In the genomic region with DNA sequence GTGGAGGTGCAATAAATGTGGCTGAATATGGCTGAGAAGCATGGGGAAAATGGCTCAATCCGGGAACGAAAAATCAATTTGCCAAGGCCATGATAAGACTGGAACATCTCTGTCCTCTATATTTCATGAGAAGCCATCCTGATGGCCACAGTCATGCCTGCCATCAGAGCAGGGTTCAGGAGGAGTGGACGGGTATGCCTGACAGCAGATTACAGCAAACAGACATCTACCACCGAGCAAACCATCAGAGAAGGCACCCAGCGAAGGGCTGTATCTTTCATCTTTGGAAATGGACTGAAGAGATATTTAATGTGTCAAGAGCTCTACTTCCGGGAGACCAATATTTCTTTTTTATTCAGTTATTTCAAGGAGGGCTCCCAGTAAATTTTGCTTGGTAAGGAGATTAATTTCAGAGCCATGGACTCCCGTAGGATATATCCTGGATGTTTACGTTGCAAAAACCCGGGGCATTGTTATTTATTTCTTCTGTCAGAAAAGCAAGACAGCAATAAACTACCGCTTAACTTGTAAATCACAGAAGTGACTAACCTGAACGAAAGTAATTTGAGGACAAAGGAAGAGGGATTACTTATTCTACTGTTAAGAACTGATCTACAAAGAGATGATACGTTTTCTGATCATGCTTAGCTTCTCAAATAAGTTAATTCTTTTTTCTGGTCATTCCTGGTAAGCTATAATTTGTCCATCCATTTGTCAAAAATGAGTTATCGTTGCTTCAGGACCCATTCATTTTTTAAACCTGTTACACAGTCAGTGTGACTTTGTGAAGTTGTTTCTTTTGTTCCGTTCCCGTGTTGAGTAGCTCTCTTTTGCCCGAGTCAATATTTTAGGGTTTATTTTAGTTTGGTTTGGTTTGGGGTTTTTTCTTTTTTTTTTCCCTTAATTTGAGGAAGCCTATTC, we compare ENCODE assay signal across 1 cellular context.
TF ChIP-seq lines count a peak whose summit lies in the region.

No MANE protein-coding gene starts in this region.

TF ChIP-seq in HEK293, 187 proteins besides CTCF, POLR2A, EP300 and RAD21 (continued from another document and continues in another):
- TF ChIP-seq ZNF660 (tag by site-specific recombination; IDR thresholded peaks at IDR 0.05) = no peak
- no peak for TF ChIP-seq ZIC2 (tag by site-specific recombination; IDR thresholded peaks at IDR 0.05)
- TF ChIP-seq, protein P1, sequence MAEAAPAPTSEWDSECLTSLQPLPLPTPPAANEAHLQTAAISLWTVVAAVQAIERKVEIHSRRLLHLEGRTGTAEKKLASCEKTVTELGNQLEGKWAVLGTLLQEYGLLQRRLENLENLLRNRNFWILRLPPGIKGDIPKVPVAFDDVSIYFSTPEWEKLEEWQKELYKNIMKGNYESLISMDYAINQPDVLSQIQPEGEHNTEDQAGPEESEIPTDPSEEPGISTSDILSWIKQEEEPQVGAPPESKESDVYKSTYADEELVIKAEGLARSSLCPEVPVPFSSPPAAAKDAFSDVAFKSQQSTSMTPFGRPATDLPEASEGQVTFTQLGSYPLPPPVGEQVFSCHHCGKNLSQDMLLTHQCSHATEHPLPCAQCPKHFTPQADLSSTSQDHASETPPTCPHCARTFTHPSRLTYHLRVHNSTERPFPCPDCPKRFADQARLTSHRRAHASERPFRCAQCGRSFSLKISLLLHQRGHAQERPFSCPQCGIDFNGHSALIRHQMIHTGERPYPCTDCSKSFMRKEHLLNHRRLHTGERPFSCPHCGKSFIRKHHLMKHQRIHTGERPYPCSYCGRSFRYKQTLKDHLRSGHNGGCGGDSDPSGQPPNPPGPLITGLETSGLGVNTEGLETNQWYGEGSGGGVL (tag by site-specific recombination; IDR thresholded peaks at IDR 0.05) = no peak
- TF ChIP-seq, protein P2, sequence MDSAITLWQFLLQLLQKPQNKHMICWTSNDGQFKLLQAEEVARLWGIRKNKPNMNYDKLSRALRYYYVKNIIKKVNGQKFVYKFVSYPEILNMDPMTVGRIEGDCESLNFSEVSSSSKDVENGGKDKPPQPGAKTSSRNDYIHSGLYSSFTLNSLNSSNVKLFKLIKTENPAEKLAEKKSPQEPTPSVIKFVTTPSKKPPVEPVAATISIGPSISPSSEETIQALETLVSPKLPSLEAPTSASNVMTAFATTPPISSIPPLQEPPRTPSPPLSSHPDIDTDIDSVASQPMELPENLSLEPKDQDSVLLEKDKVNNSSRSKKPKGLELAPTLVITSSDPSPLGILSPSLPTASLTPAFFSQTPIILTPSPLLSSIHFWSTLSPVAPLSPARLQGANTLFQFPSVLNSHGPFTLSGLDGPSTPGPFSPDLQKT (IDR thresholded peaks at IDR 0.05; ENCODE audit: borderline replicate concordance, low read depth, low read length) = no peak
- no peak for TF ChIP-seq ZNF623 (tag by site-specific recombination; IDR thresholded peaks at IDR 0.05)
- TF ChIP-seq, protein P3, sequence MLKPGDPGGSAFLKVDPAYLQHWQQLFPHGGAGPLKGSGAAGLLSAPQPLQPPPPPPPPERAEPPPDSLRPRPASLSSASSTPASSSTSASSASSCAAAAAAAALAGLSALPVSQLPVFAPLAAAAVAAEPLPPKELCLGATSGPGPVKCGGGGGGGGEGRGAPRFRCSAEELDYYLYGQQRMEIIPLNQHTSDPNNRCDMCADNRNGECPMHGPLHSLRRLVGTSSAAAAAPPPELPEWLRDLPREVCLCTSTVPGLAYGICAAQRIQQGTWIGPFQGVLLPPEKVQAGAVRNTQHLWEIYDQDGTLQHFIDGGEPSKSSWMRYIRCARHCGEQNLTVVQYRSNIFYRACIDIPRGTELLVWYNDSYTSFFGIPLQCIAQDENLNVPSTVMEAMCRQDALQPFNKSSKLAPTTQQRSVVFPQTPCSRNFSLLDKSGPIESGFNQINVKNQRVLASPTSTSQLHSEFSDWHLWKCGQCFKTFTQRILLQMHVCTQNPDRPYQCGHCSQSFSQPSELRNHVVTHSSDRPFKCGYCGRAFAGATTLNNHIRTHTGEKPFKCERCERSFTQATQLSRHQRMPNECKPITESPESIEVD (tag by site-specific recombination; IDR thresholded peaks at IDR 0.05) = peak; percentile 88
- TF ChIP-seq ZNF132 (tag by site-specific recombination; IDR thresholded peaks at IDR 0.05; ENCODE audit: borderline replicate concordance) = no peak
- TF ChIP-seq ZNF133 (tag by site-specific recombination; IDR thresholded peaks at IDR 0.05) = no peak
- TF ChIP-seq ZNF555 (tag by site-specific recombination; conservative IDR thresholded peaks at IDR 0.05) = no peak
- TF ChIP-seq ZNF391 (tag by site-specific recombination; IDR thresholded peaks at IDR 0.05; ENCODE audit: borderline replicate concordance, low read depth) = no peak
- no peak for TF ChIP-seq ZNF501 (tag by site-specific recombination; IDR thresholded peaks at IDR 0.05)
- TF ChIP-seq ZNF621 (tag by site-specific recombination; IDR thresholded peaks at IDR 0.05) = no peak
- TF ChIP-seq, protein P4, sequence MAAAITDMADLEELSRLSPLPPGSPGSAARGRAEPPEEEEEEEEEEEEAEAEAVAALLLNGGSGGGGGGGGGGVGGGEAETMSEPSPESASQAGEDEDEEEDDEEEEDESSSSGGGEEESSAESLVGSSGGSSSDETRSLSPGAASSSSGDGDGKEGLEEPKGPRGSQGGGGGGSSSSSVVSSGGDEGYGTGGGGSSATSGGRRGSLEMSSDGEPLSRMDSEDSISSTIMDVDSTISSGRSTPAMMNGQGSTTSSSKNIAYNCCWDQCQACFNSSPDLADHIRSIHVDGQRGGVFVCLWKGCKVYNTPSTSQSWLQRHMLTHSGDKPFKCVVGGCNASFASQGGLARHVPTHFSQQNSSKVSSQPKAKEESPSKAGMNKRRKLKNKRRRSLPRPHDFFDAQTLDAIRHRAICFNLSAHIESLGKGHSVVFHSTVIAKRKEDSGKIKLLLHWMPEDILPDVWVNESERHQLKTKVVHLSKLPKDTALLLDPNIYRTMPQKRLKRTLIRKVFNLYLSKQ (tag by site-specific recombination; IDR thresholded peaks at IDR 0.05; ENCODE audit: borderline replicate concordance) = no peak
- TF ChIP-seq SALL2 (tag by site-specific recombination; IDR thresholded peaks at IDR 0.05; ENCODE audit: borderline replicate concordance) = no peak
- no peak for TF ChIP-seq SETDB1 (IDR thresholded peaks at IDR 0.05; ENCODE audit: insufficient read length, low read length)
- TF ChIP-seq, protein P5, sequence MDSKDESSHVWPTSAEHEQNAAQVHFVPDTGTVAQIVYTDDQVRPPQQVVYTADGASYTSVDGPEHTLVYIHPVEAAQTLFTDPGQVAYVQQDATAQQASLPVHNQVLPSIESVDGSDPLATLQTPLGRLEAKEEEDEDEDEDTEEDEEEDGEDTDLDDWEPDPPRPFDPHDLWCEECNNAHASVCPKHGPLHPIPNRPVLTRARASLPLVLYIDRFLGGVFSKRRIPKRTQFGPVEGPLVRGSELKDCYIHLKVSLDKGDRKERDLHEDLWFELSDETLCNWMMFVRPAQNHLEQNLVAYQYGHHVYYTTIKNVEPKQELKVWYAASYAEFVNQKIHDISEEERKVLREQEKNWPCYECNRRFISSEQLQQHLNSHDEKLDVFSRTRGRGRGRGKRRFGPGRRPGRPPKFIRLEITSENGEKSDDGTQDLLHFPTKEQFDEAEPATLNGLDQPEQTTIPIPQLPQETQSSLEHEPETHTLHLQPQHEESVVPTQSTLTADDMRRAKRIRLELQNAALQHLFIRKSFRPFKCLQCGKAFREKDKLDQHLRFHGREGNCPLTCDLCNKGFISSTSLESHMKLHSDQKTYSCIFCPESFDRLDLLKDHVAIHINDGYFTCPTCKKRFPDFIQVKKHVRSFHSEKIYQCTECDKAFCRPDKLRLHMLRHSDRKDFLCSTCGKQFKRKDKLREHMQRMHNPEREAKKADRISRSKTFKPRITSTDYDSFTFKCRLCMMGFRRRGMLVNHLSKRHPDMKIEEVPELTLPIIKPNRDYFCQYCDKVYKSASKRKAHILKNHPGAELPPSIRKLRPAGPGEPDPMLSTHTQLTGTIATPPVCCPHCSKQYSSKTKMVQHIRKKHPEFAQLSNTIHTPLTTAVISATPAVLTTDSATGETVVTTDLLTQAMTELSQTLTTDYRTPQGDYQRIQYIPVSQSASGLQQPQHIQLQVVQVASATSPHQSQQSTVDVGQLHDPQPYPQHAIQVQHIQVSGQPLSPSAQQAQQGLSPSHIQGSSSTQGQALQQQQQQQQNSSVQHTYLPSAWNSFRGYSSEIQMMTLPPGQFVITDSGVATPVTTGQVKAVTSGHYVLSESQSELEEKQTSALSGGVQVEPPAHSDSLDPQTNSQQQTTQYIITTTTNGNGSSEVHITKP (tag by site-specific recombination; IDR thresholded peaks at IDR 0.05) = peak; percentile 80
- peak; percentile 73 for TF ChIP-seq YY2 (tag by site-specific recombination; IDR thresholded peaks at IDR 0.05)
- no peak for TF ChIP-seq ZNF610 (tag by site-specific recombination; IDR thresholded peaks at IDR 0.05; ENCODE audit: borderline replicate concordance)
- no peak for TF ChIP-seq ZNF529 (tag by site-specific recombination; IDR thresholded peaks at IDR 0.05; ENCODE audit: insufficient replicate concordance)
- no peak for TF ChIP-seq ZBTB48 (tag by site-specific recombination; IDR thresholded peaks at IDR 0.05)
- TF ChIP-seq, protein P6, sequence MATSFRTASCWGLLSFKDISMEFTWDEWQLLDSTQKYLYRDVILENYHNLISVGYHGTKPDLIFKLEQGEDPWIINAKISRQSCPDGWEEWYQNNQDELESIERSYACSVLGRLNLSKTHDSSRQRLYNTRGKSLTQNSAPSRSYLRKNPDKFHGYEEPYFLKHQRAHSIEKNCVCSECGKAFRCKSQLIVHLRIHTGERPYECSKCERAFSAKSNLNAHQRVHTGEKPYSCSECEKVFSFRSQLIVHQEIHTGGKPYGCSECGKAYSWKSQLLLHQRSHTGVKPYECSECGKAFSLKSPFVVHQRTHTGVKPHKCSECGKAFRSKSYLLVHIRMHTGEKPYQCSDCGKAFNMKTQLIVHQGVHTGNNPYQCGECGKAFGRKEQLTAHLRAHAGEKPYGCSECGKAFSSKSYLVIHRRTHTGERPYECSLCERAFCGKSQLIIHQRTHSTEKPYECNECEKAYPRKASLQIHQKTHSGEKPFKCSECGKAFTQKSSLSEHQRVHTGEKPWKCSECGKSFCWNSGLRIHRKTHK (tag by site-specific recombination; IDR thresholded peaks at IDR 0.05) = no peak
- TF ChIP-seq, protein P7, sequence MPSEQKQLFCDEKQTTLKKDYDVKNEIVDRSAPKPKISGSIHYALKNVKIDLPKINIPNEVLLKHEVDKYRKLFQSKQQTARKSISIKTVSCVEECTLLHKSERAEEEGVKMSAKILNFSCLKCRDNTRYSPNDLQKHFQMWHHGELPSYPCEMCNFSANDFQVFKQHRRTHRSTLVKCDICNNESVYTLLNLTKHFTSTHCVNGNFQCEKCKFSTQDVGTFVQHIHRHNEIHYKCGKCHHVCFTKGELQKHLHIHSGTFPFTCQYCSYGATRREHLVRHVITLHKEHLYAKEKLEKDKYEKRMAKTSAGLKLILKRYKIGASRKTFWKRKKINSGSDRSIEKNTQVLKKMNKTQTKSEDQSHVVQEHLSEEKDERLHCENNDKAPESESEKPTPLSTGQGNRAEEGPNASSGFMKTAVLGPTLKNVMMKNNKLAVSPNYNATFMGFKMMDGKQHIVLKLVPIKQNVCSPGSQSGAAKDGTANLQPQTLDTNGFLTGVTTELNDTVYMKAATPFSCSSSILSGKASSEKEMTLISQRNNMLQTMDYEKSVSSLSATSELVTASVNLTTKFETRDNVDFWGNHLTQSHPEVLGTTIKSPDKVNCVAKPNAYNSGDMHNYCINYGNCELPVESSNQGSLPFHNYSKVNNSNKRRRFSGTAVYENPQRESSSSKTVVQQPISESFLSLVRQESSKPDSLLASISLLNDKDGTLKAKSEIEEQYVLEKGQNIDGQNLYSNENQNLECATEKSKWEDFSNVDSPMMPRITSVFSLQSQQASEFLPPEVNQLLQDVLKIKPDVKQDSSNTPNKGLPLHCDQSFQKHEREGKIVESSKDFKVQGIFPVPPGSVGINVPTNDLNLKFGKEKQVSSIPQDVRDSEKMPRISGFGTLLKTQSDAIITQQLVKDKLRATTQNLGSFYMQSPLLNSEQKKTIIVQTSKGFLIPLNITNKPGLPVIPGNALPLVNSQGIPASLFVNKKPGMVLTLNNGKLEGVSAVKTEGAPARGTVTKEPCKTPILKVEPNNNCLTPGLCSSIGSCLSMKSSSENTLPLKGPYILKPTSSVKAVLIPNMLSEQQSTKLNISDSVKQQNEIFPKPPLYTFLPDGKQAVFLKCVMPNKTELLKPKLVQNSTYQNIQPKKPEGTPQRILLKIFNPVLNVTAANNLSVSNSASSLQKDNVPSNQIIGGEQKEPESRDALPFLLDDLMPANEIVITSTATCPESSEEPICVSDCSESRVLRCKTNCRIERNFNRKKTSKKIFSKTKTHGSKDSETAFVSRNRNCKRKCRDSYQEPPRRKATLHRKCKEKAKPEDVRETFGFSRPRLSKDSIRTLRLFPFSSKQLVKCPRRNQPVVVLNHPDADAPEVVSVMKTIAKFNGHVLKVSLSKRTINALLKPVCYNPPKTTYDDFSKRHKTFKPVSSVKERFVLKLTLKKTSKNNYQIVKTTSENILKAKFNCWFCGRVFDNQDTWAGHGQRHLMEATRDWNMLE (tag by site-specific recombination; conservative IDR thresholded peaks at IDR 0.05; ENCODE audit: low read depth) = no peak
- no peak for TF ChIP-seq ZNF514 (tag by site-specific recombination; IDR thresholded peaks at IDR 0.05)
- TF ChIP-seq, protein P8, sequence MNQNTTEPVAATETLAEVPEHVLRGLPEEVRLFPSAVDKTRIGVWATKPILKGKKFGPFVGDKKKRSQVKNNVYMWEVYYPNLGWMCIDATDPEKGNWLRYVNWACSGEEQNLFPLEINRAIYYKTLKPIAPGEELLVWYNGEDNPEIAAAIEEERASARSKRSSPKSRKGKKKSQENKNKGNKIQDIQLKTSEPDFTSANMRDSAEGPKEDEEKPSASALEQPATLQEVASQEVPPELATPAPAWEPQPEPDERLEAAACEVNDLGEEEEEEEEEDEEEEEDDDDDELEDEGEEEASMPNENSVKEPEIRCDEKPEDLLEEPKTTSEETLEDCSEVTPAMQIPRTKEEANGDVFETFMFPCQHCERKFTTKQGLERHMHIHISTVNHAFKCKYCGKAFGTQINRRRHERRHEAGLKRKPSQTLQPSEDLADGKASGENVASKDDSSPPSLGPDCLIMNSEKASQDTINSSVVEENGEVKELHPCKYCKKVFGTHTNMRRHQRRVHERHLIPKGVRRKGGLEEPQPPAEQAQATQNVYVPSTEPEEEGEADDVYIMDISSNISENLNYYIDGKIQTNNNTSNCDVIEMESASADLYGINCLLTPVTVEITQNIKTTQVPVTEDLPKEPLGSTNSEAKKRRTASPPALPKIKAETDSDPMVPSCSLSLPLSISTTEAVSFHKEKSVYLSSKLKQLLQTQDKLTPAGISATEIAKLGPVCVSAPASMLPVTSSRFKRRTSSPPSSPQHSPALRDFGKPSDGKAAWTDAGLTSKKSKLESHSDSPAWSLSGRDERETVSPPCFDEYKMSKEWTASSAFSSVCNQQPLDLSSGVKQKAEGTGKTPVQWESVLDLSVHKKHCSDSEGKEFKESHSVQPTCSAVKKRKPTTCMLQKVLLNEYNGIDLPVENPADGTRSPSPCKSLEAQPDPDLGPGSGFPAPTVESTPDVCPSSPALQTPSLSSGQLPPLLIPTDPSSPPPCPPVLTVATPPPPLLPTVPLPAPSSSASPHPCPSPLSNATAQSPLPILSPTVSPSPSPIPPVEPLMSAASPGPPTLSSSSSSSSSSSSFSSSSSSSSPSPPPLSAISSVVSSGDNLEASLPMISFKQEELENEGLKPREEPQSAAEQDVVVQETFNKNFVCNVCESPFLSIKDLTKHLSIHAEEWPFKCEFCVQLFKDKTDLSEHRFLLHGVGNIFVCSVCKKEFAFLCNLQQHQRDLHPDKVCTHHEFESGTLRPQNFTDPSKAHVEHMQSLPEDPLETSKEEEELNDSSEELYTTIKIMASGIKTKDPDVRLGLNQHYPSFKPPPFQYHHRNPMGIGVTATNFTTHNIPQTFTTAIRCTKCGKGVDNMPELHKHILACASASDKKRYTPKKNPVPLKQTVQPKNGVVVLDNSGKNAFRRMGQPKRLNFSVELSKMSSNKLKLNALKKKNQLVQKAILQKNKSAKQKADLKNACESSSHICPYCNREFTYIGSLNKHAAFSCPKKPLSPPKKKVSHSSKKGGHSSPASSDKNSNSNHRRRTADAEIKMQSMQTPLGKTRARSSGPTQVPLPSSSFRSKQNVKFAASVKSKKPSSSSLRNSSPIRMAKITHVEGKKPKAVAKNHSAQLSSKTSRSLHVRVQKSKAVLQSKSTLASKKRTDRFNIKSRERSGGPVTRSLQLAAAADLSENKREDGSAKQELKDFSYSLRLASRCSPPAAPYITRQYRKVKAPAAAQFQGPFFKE (tag by site-specific recombination; IDR thresholded peaks at IDR 0.05; ENCODE audit: borderline replicate concordance) = no peak
- TF ChIP-seq ZNF629 (tag by site-specific recombination; IDR thresholded peaks at IDR 0.05) = no peak
